ENCODE assay signal across 31 cellular contexts in the genomic region with DNA sequence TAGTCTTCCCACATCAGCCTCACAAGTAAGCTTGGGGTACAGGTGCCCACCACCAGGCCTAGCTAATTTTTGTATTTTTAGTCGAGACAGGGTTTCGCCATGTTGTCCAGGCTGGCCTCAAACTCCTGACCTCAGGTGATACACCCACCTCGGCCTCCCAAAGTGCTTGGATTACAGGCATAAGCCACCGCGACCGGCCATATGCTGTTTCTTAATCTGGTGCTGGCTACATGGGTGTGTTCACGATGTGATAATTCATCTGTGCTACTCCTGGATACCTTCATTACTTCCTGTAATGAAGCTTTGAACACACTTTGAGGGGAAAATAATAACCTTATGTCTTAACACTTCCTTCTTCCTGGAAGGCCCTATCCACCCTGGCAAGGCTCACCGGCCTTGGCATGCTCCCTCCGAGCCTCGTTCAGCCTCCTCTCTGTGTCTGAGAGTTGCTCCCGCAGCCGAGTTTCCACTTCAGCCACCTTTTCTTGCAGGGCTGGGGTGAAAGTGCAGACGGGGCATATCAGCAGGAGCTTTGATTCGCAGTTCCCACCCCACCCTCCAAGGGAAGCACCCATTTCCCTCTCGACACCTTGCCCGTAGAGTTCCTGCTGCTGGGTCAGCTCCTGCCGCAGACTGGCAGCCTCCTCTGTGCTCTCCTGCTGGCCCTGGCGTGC. TPM values are rescaled to one million over a fixed set of nuclear protein-coding genes. Genes with fewer than 3 reads are reported as not detected.
"Had no signal": no experiment of that assay in that cellular context is flagged by ENCODE, and none has a peak within 500 bp of the region (broad histone marks: within the 10 kb centered on the region; RNA-seq: fewer than 3 reads in every experiment).

No MANE protein-coding gene starts in this region.

- H3K4me1 ChIP-seq: parathyroid adenoma had no signal

- H3K4me3 ChIP-seq: lung, tibial artery had no signal

- H3K27ac Mint-ChIP-seq: activated B cell treated with CpG ODN at 0.5 μM for 24 hours; activated CD4-positive, alpha-beta T cell treated with anti-CD3 and anti-CD28 coated beads for 36 hours; activated naive CD8-positive, alpha-beta T cell treated with anti-CD3 and anti-CD28 coated beads for 36 hours; activated T-helper 2 cell treated with anti-CD3 and anti-CD28 coated beads, Interferon-gamma antibody, Interleukin-2, Interleukin-4, amounts not matched to agents 10 μg/mL and 5 μg/mL and 100 μg/mL, durations not matched to agents 14 hours and 24 hours and 36 hours; stimulated activated naive CD8-positive, alpha-beta T cell treated with anti-CD3 and anti-CD28 coated beads, Interleukin-15, Interleukin-2, amounts not matched to agents 100 ng/mL and 50 ng/mL, for 24 hours had no signal

- H3K4me3 Mint-ChIP-seq: activated B cell treated with CpG ODN at 0.5 μM for 24 hours; activated CD4-positive, alpha-beta T cell treated with anti-CD3 and anti-CD28 coated beads for 36 hours; activated naive CD8-positive, alpha-beta T cell treated with anti-CD3 and anti-CD28 coated beads for 36 hours; activated T-cell treated with anti-CD3 and anti-CD28 coated beads, Interleukin-2, amount 50 U/mL, for 4 hours; nephron; stimulated activated naive CD8-positive, alpha-beta T cell treated with anti-CD3 and anti-CD28 coated beads, Interleukin-15, Interleukin-2, amounts not matched to agents 100 ng/mL and 50 ng/mL, for 24 hours had no signal

- H3K9me3 ChIP-seq: tibial artery had no signal

- H3K9me3 Mint-ChIP-seq: activated B cell treated with CpG ODN at 0.5 μM for 24 hours; activated naive CD8-positive, alpha-beta T cell treated with anti-CD3 and anti-CD28 coated beads for 36 hours; activated T-cell treated with anti-CD3 and anti-CD28 coated beads, Interleukin-2, amount 50 U/mL, for 4 hours; activated T-helper 2 cell treated with anti-CD3 and anti-CD28 coated beads, Interferon-gamma antibody, Interleukin-2, Interleukin-4, amounts not matched to agents 10 μg/mL and 5 μg/mL and 100 μg/mL, durations not matched to agents 14 hours and 24 hours and 36 hours; nephron; stimulated activated naive CD8-positive, alpha-beta T cell treated with anti-CD3 and anti-CD28 coated beads, Interleukin-15, Interleukin-2, amounts not matched to agents 100 ng/mL and 50 ng/mL, for 24 hours had no signal

- H3K27ac ChIP-seq: parathyroid adenoma, tibial artery had no signal

- H3K27me3 Mint-ChIP-seq: activated B cell treated with CpG ODN at 0.5 μM for 24 hours; activated CD4-positive, alpha-beta T cell treated with anti-CD3 and anti-CD28 coated beads for 36 hours; activated naive CD8-positive, alpha-beta T cell treated with anti-CD3 and anti-CD28 coated beads for 36 hours; stimulated activated naive CD8-positive, alpha-beta T cell treated with anti-CD3 and anti-CD28 coated beads, Interleukin-15, Interleukin-2, amounts not matched to agents 100 ng/mL and 50 ng/mL, for 24 hours had no signal

- DNase-seq: activated B cell treated with CpG ODN at 0.5 μM for 24 hours; activated CD4-positive, alpha-beta T cell treated with anti-CD3 and anti-CD28 coated beads for 36 hours; activated CD4-positive, alpha-beta T cell treated with anti-CD3 and anti-CD28 coated beads, Interleukin-2, amount 50 U/mL, for 48 hours; activated CD8-positive, alpha-beta memory T cell treated with anti-CD3 and anti-CD28 coated beads, Interleukin-2, amount 50 U/mL, for 48 hours; activated naive CD4-positive, alpha-beta T cell treated with Interleukin-2 at 50 U/mL for 16 hours; activated naive CD8-positive, alpha-beta T cell treated with anti-CD3 and anti-CD28 coated beads for 36 hours; activated T-cell treated with anti-CD3 and anti-CD28 coated beads, Interleukin-2, amount 50 U/mL, for 4 hours; effector CD4-positive, alpha-beta T cell; foreskin fibroblast; kidney; nucleus accumbens; right cardiac atrium; stimulated activated CD4-positive, alpha-beta T cell treated with anti-CD3 and anti-CD28 coated beads, Interleukin-12 subunit alpha, Interleukin-12 subunit beta, amount 100 ng/mL, for 4 hours; stimulated activated CD4-positive, alpha-beta T cell treated with anti-CD3 and anti-CD28 coated beads, Interleukin-4, amount 100 ng/mL, for 4 hours; T-helper 1 cell; tibial artery had no signal

- H3K27me3 ChIP-seq: tibial artery had no signal

- H3K4me1 Mint-ChIP-seq: activated CD4-positive, alpha-beta T cell treated with anti-CD3 and anti-CD28 coated beads for 36 hours; activated naive CD8-positive, alpha-beta T cell treated with anti-CD3 and anti-CD28 coated beads for 36 hours had no signal

- ATAC-seq: activated CD4-positive, alpha-beta T cell treated with anti-CD3 and anti-CD28 coated beads for 36 hours; activated T-cell treated with anti-CD3 and anti-CD28 coated beads, Interleukin-2, amount 50 U/mL, for 4 hours; left lobe of liver; right cardiac atrium had no signal

RNA-seq across cellular contexts. Expression of a gene that starts 5.6 kb away (rescaled TPM):
- total RNA-seq: activated B cell treated with CpG ODN at 0.5 μM for 24 hours; activated CD4-positive, alpha-beta T cell treated with anti-CD3 and anti-CD28 coated beads for 36 hours; activated CD8-positive, alpha-beta memory T cell treated with anti-CD3 and anti-CD28 coated beads for 36 hours; activated naive CD8-positive, alpha-beta T cell treated with anti-CD3 and anti-CD28 coated beads for 36 hours; activated T-cell treated with anti-CD3 and anti-CD28 coated beads, Interleukin-2, amount 50 U/mL, for 4 hours; activated T-helper 2 cell treated with anti-CD3 and anti-CD28 coated beads, Interferon-gamma antibody, Interleukin-2, Interleukin-4, amounts not matched to agents 10 μg/mL and 5 μg/mL and 100 μg/mL, durations not matched to agents 14 hours and 24 hours and 36 hours; bronchial epithelial cell; cerebellum; epithelial cell of proximal tubule; fibroblast of lung; glomerular endothelial cell; kidney; left lobe of liver; lung; mesenteric fat pad; myocyte; pulmonary artery endothelial cell; right cardiac atrium had no signal

RNA-seq across cellular contexts. Expression of a gene that starts 24.2 kb away (rescaled TPM):
- total RNA-seq: activated B cell treated with CpG ODN at 0.5 μM for 24 hours; activated CD4-positive, alpha-beta T cell treated with anti-CD3 and anti-CD28 coated beads for 36 hours; activated CD8-positive, alpha-beta memory T cell treated with anti-CD3 and anti-CD28 coated beads for 36 hours; activated naive CD8-positive, alpha-beta T cell treated with anti-CD3 and anti-CD28 coated beads for 36 hours; activated T-cell treated with anti-CD3 and anti-CD28 coated beads, Interleukin-2, amount 50 U/mL, for 4 hours; activated T-helper 2 cell treated with anti-CD3 and anti-CD28 coated beads, Interferon-gamma antibody, Interleukin-2, Interleukin-4, amounts not matched to agents 10 μg/mL and 5 μg/mL and 100 μg/mL, durations not matched to agents 14 hours and 24 hours and 36 hours; bronchial epithelial cell; cerebellum; epithelial cell of proximal tubule; fibroblast of lung; glomerular endothelial cell; left lobe of liver; mesenteric fat pad; myocyte; pulmonary artery endothelial cell had no signal

RNA-seq across cellular contexts. Expression of a gene that starts 26.0 kb away (rescaled TPM):
- total RNA-seq: activated naive CD8-positive, alpha-beta T cell treated with anti-CD3 and anti-CD28 coated beads for 36 hours; activated T-helper 2 cell treated with anti-CD3 and anti-CD28 coated beads, Interferon-gamma antibody, Interleukin-2, Interleukin-4, amounts not matched to agents 10 μg/mL and 5 μg/mL and 100 μg/mL, durations not matched to agents 14 hours and 24 hours and 36 hours; cerebellum; glomerular endothelial cell had no signal
